ENCODE assay signal across 19 cellular contexts in genomic region chr13:33265133-33265532, GRCh38. TPM values are rescaled to one million over a fixed set of nuclear protein-coding genes. Genes with fewer than 3 reads are reported as not detected.
DNase-seq lines count a peak whose midpoint lies in the region; ATAC-seq, FAIRE-seq and TF ChIP-seq lines count a peak whose summit lies in the region.
"Had no signal": no experiment of that assay in that cellular context is flagged by ENCODE, and none has a peak within 500 bp of the region (broad histone marks: within the 10 kb centered on the region; RNA-seq: fewer than 3 reads in every experiment).

No MANE protein-coding gene starts in this region.

- H3K27me3 Mint-ChIP-seq in MCF 10A (ENCODE audit: insufficient read depth, unreplicated experiment) = no peaks in the 10 kb centered on the region

- no peaks in the 10 kb centered on the region; the same call in 1 of the 2 replicates for H3K23me2 ChIP-seq in H1 (ENCODE audit: low read depth, low read length)

- H3K14ac ChIP-seq in H1 (ENCODE audit: insufficient read length) = no peak overlapping the region

- FAIRE-seq in H1 (lab: Jason Lieb, UNC) = no peak

- in situ Hi-C loops in mammary epithelial cell (cut with MboI; ENCODE audit: low sequenced_read_pairs in 2 of 2) = no loop called here
- in situ Hi-C loops in transverse colon (cut with MboI; ENCODE audit: low pct_ligation_motif_present in 1 of 4, low pct_unique_long_range_greater_than_20kb in 1 of 4, low sequenced_read_pairs in 3 of 4) = no loop called here

- intact Hi-C loops in MCF 10A (cut with micrococcal nuclease) (no loop called here), mammary epithelial cell (cut with micrococcal nuclease) (no loop called here), transverse colon (cut with DNase I; ENCODE audit: low total_unique reads) (no loop called here), heart right ventricle (cut with DNase I) (no loop called here)

- H2AK5ac ChIP-seq in H1 (ENCODE audit: low read depth, low read length) = peak overlapping the region; percentile 17; the same call in 1 of the 2 replicates

- no peak overlapping the region for H2BK20ac ChIP-seq in H1 (ENCODE audit: low read length)

- H3K4me3 ChIP-seq in mammary epithelial cell (replicated peaks in 1 of 3; ENCODE audit: insufficient read depth in 1 of 3, low read depth in 2 of 3, low read length in 3 of 3) = no peak overlapping the region
- no peak overlapping the region for H3K4me3 ChIP-seq in H1 (ENCODE audit: extremely low read depth in 1 of 4, insufficient read depth in 2 of 4, low read depth in 3 of 4, low read length in 4 of 4)
- no peak overlapping the region for H3K4me3 ChIP-seq in rectal smooth muscle tissue (ENCODE audit: low read length)
- H3K4me3 ChIP-seq in transverse colon = no peak overlapping the region
- H3K4me3 ChIP-seq in heart right ventricle = no peak overlapping the region
- H3K4me3 ChIP-seq: BLaER1 had no signal

- no peak overlapping the region for H3K4ac ChIP-seq in H1 (replicated peaks; ENCODE audit: insufficient read length, low read depth, low read length)

- no peak overlapping the region for H2BK5ac ChIP-seq in H1 (ENCODE audit: low read depth, low read length)

- H3K79me2 ChIP-seq in mammary epithelial cell (ENCODE audit: insufficient read depth, low read length) (peaks cover 82% of the 10 kb centered on the region), H1 (ENCODE audit: control insufficient read depth in 1 of 2, insufficient read depth in 2 of 2, low read length in 2 of 2) (no peaks in the 10 kb centered on the region)

- H2BK120ac ChIP-seq in H1 (replicated peaks; ENCODE audit: low read depth, low read length) = no peak overlapping the region

- H3K4me1 Mint-ChIP-seq in MCF 10A (ENCODE audit: insufficient read depth, unreplicated experiment) = peaks cover 80% of the 10 kb centered on the region

- dilution Hi-C loops in mammary epithelial cell (cut with HindIII; ENCODE audit: low sequenced_read_pairs) = no loop called here

- H3K4me3 Mint-ChIP-seq in MCF 10A (ENCODE audit: unreplicated experiment) = peak overlapping the region; percentile 6

- no peak overlapping the region for H4K91ac ChIP-seq in H1 (replicated peaks; ENCODE audit: insufficient read length, low read length)

- TF ChIP-seq CTCF in MCF 10A (IDR thresholded peaks at IDR 0.05; ENCODE audit: unreplicated experiment) = no peak
- no peak for TF ChIP-seq CTCF in mammary epithelial cell (conservative IDR thresholded peaks at IDR 0.05 in 1 of 2, IDR thresholded peaks at IDR 0.05 in 1 of 2; ENCODE audit: extremely low read depth in 1 of 2, insufficient read depth in 1 of 2, low read depth in 1 of 2, low read length in 2 of 2)
- TF ChIP-seq CTCF in H1 (IDR thresholded peaks at IDR 0.05; ENCODE audit: control extremely low read depth in 1 of 3, insufficient read depth in 1 of 3, low read depth in 1 of 3, low read length in 3 of 3) = no peak
- no peak for TF ChIP-seq CTCF in transverse colon (IDR thresholded peaks at IDR 0.05)
- no peak for TF ChIP-seq CTCF in heart right ventricle (IDR thresholded peaks at IDR 0.05)

- H3K36me3 ChIP-seq in mammary epithelial cell (ENCODE audit: insufficient read depth, low read length) (peaks cover 4% of the 10 kb centered on the region), H1 (ENCODE audit: control insufficient read depth in 2 of 4, insufficient read depth in 4 of 4, low read length in 3 of 4) (no peaks in the 10 kb centered on the region), rectal smooth muscle tissue (ENCODE audit: control insufficient read depth, insufficient read depth, low read length) (no peaks in the 10 kb centered on the region), transverse colon (no peaks in the 10 kb centered on the region), heart right ventricle (peaks cover 0 to 8% (median 0%) of the 10 kb centered on the region in 9 donors)
- H3K36me3 ChIP-seq: BLaER1 had no signal

- H2AFZ ChIP-seq in mammary epithelial cell (ENCODE audit: low read depth, low read length) (no peak overlapping the region), H1 (ENCODE audit: low read length) (no peak overlapping the region)

- no peak overlapping the region for H4K8ac ChIP-seq in H1 (ENCODE audit: extremely low read depth, insufficient read depth, low read length)

- H3K27ac ChIP-seq in mammary epithelial cell (ENCODE audit: insufficient read depth, low read depth, low read length) (no peak overlapping the region), H1 (ENCODE audit: low read depth, low read length) (no peak overlapping the region), rectal smooth muscle tissue (ENCODE audit: low read depth, low read length) (peak overlapping the region; percentile 62), transverse colon (peak overlapping the region; percentile 2 to 80 (median 63)), heart right ventricle (peak overlapping the region in 5 of 10 donors; percentile 37 to 79 (median 63))
- H3K27ac ChIP-seq: 22Rv1, BLaER1 had no signal

- CTCF ChIA-PET in MCF 10A (lab: Yijun Ruan, JAX) = no interaction called here
- CTCF ChIA-PET in mammary epithelial cell (lab: Charles Lee; ENCODE audit: low non-redundant PET) = no interaction called here
- CTCF ChIA-PET in H1 (lab: Charles Lee; ENCODE audit: partially characterized antibody) = interaction anchor here (0.6 to 1.7 kb wide), 3 partner anchors 21 to 37 kb away, joined by 3 to 6 read pairs (median 3); no protein-coding TSS in a partner anchor

- H4K5ac ChIP-seq in H1 (ENCODE audit: insufficient read length, low read depth, low read length) = no peak overlapping the region

- BruUV-seq in MCF 10A (replicated peaks; lab: Mats Ljungman, UMichigan) = no TSS peak
- no TSS peak for BruUV-seq in mammary epithelial cell (replicated peaks; lab: Mats Ljungman, UMichigan)

- no peak for TF ChIP-seq POLR2A in H1 (IDR thresholded peaks at IDR 0.05; ENCODE audit: control extremely low read depth in 1 of 2, low read depth in 2 of 2, low read length in 2 of 2)
- TF ChIP-seq POLR2A in transverse colon (IDR thresholded peaks at IDR 0.05) = no peak

- no peak overlapping the region for H3K23ac ChIP-seq in H1 (ENCODE audit: insufficient read length)

- peaks cover 54% of the 10 kb centered on the region for H3K36me3 Mint-ChIP-seq in MCF 10A (ENCODE audit: insufficient read depth, unreplicated experiment)

- no peak for ATAC-seq in HG03521 (IDR thresholded peaks at IDR 0.05; ENCODE audit: unreplicated experiment)
- no peak for ATAC-seq in heart right ventricle

- H3K18ac ChIP-seq in H1 (ENCODE audit: extremely low read depth, low read length) = no peak overlapping the region

- peak overlapping the region; percentile 59 for H3K27ac Mint-ChIP-seq in MCF 10A (ENCODE audit: low read depth, unreplicated experiment)

- H3K9ac ChIP-seq in mammary epithelial cell (ENCODE audit: insufficient read depth, low read length) = no peak overlapping the region
- no peak overlapping the region for H3K9ac ChIP-seq in H1 (replicated peaks in 1 of 4; ENCODE audit: extremely low read depth in 1 of 4, low read depth in 3 of 4, low read length in 3 of 4)
- H3K9ac ChIP-seq in rectal smooth muscle tissue (ENCODE audit: low read length) = no peak overlapping the region
- H3K9ac ChIP-seq: BLaER1 had no signal

- H3K27me3 ChIP-seq in mammary epithelial cell (ENCODE audit: insufficient read depth, low read length) (no peaks in the 10 kb centered on the region), H1 (replicated peaks in 1 of 4; ENCODE audit: control insufficient read depth in 3 of 4, extremely low read depth in 1 of 4, insufficient read depth in 3 of 4, low read length in 3 of 4) (no peaks in the 10 kb centered on the region), rectal smooth muscle tissue (ENCODE audit: control insufficient read depth, insufficient read depth, low read length) (no peaks in the 10 kb centered on the region), transverse colon (no peaks in the 10 kb centered on the region), heart right ventricle (no peaks in the 10 kb centered on the region)
- H3K27me3 ChIP-seq: BLaER1 had no signal

- H3K4me2 ChIP-seq in mammary epithelial cell (ENCODE audit: insufficient read depth, low read depth, low read length) (no peak overlapping the region), H1 (ENCODE audit: insufficient read depth in 1 of 2, low read depth in 2 of 2, low read length in 2 of 2) (no peak overlapping the region)
- H3K4me2 ChIP-seq: BLaER1 had no signal

- no peak overlapping the region for H2BK12ac ChIP-seq in H1 (ENCODE audit: low read depth, low read length)

- POLR2A ChIA-PET in MCF 10A (lab: Yijun Ruan, JAX) = interaction anchor here (0.6 to 19.1 kb wide), 5 partner anchors 13 to 47 kb away, joined by 3 to 192 read pairs (median 4); partner anchors contain the start of gene STARD13
- POLR2A ChIA-PET in H1 (lab: Charles Lee; ENCODE audit: partially characterized antibody) = interaction anchor here (1.2 kb wide), 1 partner anchor 22 kb away, joined by 3 read pairs; no protein-coding TSS in a partner anchor

- no peak for TF ChIP-seq EP300 in H1 (IDR thresholded peaks at IDR 0.05; ENCODE audit: borderline replicate concordance in 1 of 2, low read depth in 2 of 2, low read length in 2 of 2)
- no peak for TF ChIP-seq EP300 in transverse colon (IDR thresholded peaks at IDR 0.05; ENCODE audit: low read depth)

- no peaks in the 10 kb centered on the region for H3K9me3 ChIP-seq in mammary epithelial cell (replicated peaks; ENCODE audit: insufficient read depth, low read length)
- no peaks in the 10 kb centered on the region for H3K9me3 ChIP-seq in H1 (ENCODE audit: insufficient read depth in 2 of 2, low read depth in 1 of 2, low read length in 1 of 2)
- H3K9me3 ChIP-seq in transverse colon = no peaks in the 10 kb centered on the region
- no peaks in the 10 kb centered on the region for H3K9me3 ChIP-seq in heart right ventricle
- H3K9me3 ChIP-seq: BLaER1 had no signal

- no peak overlapping the region for H2BK15ac ChIP-seq in H1 (ENCODE audit: low read length)

- H3K56ac ChIP-seq in H1 (replicated peaks; ENCODE audit: insufficient read length, low read depth, low read length) = no peak overlapping the region

- H3K4me1 ChIP-seq in mammary epithelial cell (ENCODE audit: insufficient read depth, low read length) = peaks cover 36% of the 10 kb centered on the region
- H3K4me1 ChIP-seq in H1 (replicated peaks in 1 of 4; ENCODE audit: control insufficient read depth in 3 of 4, insufficient read depth in 4 of 4, low read length in 3 of 4) = peaks cover 2 to 10% (median 6%) of the 10 kb centered on the region in 4 experiments; a peak in 5 of 7 replicates
- peaks cover 17% of the 10 kb centered on the region for H3K4me1 ChIP-seq in rectal smooth muscle tissue (ENCODE audit: control insufficient read depth, insufficient read depth, low read length)
- H3K4me1 ChIP-seq in transverse colon = peaks cover 26 to 75% (median 34%) of the 10 kb centered on the region in 4 donors
- H3K4me1 ChIP-seq in heart right ventricle = peaks cover 14 to 97% (median 79%) of the 10 kb centered on the region in 9 donors
- H3K4me1 ChIP-seq: BLaER1 had no signal

- no peak for TF ChIP-seq RAD21 in H1 (IDR thresholded peaks at IDR 0.05 in 1 of 2, conservative IDR thresholded peaks at IDR 0.05 in 1 of 2; ENCODE audit: low read depth in 2 of 2, low read length in 2 of 2)

- DNase-seq in MCF 10A (ENCODE audit: unreplicated experiment) (no peak), mammary epithelial cell (no peak), H1 (ENCODE audit: low read depth in 1 of 2, low spot score in 2 of 2) (no peak), transverse colon (no peak), hepatic stellate cell (ENCODE audit: low spot score) (no peak), heart right ventricle (no peak)
- DNase-seq: DMS 273 treated with DMSO at 0.1 percent for 48 hours; H7; NCI-H1092; NCI-H1694; NCI-H2107; NCI-H345; NCI-H526 treated with DMSO at 0.1 percent for 48 hours; NK-92 treated with Interleukin-12 subunit alpha and Interleukin-12 subunit beta, amount 100 ng/mL, for 24 hours; OCI-M1 had no signal

- no peaks in the 10 kb centered on the region for H4K20me1 ChIP-seq in mammary epithelial cell (ENCODE audit: insufficient read depth, low read length)
- H4K20me1 ChIP-seq in H1 (replicated peaks in 1 of 2; ENCODE audit: control insufficient read depth in 1 of 2, insufficient read depth in 2 of 2, low read length in 2 of 2) = no peaks in the 10 kb centered on the region
- H4K20me1 ChIP-seq: BLaER1 had no signal

- no peaks in the 10 kb centered on the region for H3K9me3 Mint-ChIP-seq in MCF 10A (ENCODE audit: unreplicated experiment)

- H3K79me1 ChIP-seq in H1 (ENCODE audit: low read depth, low read length) = no peaks in the 10 kb centered on the region; the same call in 1 of the 2 replicates

RNA-seq across cellular contexts. Expression of gene STARD13, which starts 20.4 kb away (rescaled TPM):
- 26.3 and 31.9 TPM in 2 replicates for total RNA-seq in MCF 10A (2022)
- total RNA-seq in mammary epithelial cell = 10 to 100 TPM; 10.8 to 15.5 TPM
- 3.8 TPM for polyA plus RNA-seq in mammary epithelial cell
- 21.7 TPM for polyA minus RNA-seq in mammary epithelial cell
- total RNA-seq in H1 (2021; fragmentation: NEBNext Ultra II Directional; extraction: Animal tissue kit (Norgen Biotek cat#: 25700)) = 2.8 and 2.9 TPM in 2 replicates
- 0.80 and 0.82 TPM in 2 replicates for polyA plus RNA-seq in H1 (2011; rRNA removed)
- 0.94 TPM for polyA plus RNA-seq in H1 (2011; cell fraction: cytosol; rRNA removed)
- polyA plus RNA-seq in H1 (2011; cell fraction: nucleus; rRNA removed) = 3.3 TPM
- 1.3 to 2.1 TPM (median 1.7 TPM) in 4 replicates for polyA plus RNA-seq in H1 (2012, experiment 1 of 2)
- polyA plus RNA-seq in H1 (2012, experiment 2 of 2) = 0.34 TPM
- 1.2 TPM for polyA plus RNA-seq in H1 (2013, experiment 1 of 2)
- polyA plus RNA-seq in H1 (2013, experiment 2 of 2) = 1.2 TPM
- polyA minus RNA-seq in H1 (2011; rRNA and poly(A)+ RNA removed) = 4.6 and 5.3 TPM in 2 replicates
- 3.5 TPM for polyA minus RNA-seq in H1 (2011; cell fraction: cytosol; rRNA and poly(A)+ RNA removed)
- 21.6 TPM for polyA minus RNA-seq in H1 (2011; cell fraction: nucleus; rRNA and poly(A)+ RNA removed)
- 100 to 1,000 TPM in 1 of 4 donors, 10 to 100 TPM in 3; 18.1 to 107 (median 41.5) TPM for total RNA-seq in transverse colon
- total RNA-seq in heart right ventricle = 10 to 100 TPM; 18.2 to 38.3 (median 28.5) TPM
- polyA plus RNA-seq in heart right ventricle = 10 to 100 TPM in 1 of 2 donors, 1 to 10 TPM in 1; 7.1 to 15.2 TPM

Comparison
In these comparisons a context has a peak if more than half of its experiments do, and no peak if none do; other contexts are left out.
1. H3K27ac ChIP-seq: peak in rectal smooth muscle tissue (single experiment) and transverse colon (4 of 4); none in mammary epithelial cell (single experiment) and H1 (single experiment).